1 cellular context compared by ENCODE assay signal in the genomic region with DNA sequence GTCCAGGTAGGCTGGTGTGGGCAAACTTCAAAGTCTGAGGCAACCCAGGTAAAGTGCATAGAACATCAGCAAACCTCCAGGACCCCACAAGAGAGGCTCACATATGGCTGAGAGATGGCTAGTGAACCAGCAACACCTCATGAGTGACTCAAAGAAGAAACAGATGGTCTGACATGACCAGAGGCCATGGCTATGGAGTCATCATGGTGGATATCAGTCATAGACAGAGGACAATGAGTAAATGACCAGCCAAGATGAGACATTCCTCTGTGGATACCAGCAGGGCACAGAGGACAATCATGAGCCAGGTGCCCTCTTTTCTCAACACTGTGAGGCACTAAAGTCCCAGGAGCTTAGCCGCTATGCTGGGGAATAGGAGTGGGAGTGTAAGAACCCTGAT.
TF ChIP-seq lines count a peak whose summit lies in the region.

No MANE protein-coding gene starts in this region.

TF ChIP-seq in HepG2, 621 proteins besides CTCF, POLR2A, EP300 and RAD21 (continued from another document):
- TF ChIP-seq, protein P1, sequence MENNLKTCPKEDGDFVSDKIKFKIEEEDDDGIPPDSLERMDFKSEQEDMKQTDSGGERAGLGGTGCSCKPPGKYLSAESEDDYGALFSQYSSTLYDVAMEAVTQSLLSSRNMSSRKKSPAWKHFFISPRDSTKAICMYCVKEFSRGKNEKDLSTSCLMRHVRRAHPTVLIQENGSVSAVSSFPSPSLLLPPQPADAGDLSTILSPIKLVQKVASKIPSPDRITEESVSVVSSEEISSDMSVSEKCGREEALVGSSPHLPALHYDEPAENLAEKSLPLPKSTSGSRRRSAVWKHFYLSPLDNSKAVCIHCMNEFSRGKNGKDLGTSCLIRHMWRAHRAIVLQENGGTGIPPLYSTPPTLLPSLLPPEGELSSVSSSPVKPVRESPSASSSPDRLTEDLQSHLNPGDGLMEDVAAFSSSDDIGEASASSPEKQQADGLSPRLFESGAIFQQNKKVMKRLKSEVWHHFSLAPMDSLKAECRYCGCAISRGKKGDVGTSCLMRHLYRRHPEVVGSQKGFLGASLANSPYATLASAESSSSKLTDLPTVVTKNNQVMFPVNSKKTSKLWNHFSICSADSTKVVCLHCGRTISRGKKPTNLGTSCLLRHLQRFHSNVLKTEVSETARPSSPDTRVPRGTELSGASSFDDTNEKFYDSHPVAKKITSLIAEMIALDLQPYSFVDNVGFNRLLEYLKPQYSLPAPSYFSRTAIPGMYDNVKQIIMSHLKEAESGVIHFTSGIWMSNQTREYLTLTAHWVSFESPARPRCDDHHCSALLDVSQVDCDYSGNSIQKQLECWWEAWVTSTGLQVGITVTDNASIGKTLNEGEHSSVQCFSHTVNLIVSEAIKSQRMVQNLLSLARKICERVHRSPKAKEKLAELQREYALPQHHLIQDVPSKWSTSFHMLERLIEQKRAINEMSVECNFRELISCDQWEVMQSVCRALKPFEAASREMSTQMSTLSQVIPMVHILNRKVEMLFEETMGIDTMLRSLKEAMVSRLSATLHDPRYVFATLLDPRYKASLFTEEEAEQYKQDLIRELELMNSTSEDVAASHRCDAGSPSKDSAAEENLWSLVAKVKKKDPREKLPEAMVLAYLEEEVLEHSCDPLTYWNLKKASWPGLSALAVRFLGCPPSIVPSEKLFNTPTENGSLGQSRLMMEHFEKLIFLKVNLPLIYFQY (CRISPR knock-in tag; IDR thresholded peaks at IDR 0.05; ENCODE audit: borderline replicate concordance): no peak
- TF ChIP-seq TSC22D2 (CRISPR knock-in tag; IDR thresholded peaks at IDR 0.05; ENCODE audit: borderline replicate concordance) (no peak), ZNF546 (CRISPR knock-in tag; conservative IDR thresholded peaks at IDR 0.05) (no peak), MTA1 (CRISPR knock-in tag; IDR thresholded peaks at IDR 0.05; ENCODE audit: borderline replicate concordance) (no peak)
- TF ChIP-seq, protein P2, sequence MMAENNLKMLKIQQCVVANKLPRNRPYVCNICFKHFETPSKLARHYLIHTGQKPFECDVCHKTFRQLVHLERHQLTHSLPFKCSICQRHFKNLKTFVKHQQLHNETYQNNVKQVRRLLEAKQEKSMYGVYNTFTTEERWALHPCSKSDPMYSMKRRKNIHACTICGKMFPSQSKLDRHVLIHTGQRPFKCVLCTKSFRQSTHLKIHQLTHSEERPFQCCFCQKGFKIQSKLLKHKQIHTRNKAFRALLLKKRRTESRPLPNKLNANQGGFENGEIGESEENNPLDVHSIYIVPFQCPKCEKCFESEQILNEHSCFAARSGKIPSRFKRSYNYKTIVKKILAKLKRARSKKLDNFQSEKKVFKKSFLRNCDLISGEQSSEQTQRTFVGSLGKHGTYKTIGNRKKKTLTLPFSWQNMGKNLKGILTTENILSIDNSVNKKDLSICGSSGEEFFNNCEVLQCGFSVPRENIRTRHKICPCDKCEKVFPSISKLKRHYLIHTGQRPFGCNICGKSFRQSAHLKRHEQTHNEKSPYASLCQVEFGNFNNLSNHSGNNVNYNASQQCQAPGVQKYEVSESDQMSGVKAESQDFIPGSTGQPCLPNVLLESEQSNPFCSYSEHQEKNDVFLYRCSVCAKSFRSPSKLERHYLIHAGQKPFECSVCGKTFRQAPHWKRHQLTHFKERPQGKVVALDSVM (CRISPR knock-in tag; IDR thresholded peaks at IDR 0.05): no peak
